8 cellular contexts compared by ENCODE assay signal in the genomic region with DNA sequence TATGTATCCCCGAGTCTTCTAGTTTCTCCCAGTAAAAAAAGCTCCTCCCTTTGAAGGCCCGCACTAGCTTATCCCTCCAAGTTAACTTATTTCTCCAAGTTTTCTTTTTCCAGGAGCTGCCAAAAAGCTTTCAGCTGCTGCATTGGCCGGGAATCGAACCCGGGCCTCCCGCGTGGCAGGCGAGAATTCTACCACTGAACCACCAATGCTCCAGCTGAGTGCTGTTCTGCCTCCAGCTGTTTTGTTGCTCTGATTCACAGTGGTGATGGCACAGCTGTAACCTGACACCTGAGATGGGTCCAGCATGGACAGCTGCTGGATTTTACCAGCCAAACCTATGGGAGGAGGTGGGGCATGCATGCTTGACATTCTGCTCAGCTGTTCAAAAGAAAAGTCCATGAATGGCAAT. TPM values are rescaled to one million over a fixed set of nuclear protein-coding genes. Genes with fewer than 3 reads are reported as not detected.
DNase-seq lines count a peak whose midpoint lies in the region; ATAC-seq and TF ChIP-seq lines count a peak whose summit lies in the region.

No MANE protein-coding gene starts in this region.

- H2AFZ ChIP-seq in mammary epithelial cell (ENCODE audit: low read depth, low read length), result no peak overlapping the region

- ATAC-seq in lung (ENCODE audit: insufficient read depth, low FRiP score) (no peak), HG02884 (IDR thresholded peaks at IDR 0.05; ENCODE audit: unreplicated experiment) (no peak)
- no peak for ATAC-seq in activated naive CD8-positive, alpha-beta T cell treated with anti-CD3 and anti-CD28 coated beads, Interleukin-2, amount 50 U/mL, for 24 hours

- H3K79me2 ChIP-seq in mammary epithelial cell (ENCODE audit: insufficient read depth, low read length), result no peaks in the 10 kb centered on the region

- H3K4me3 Mint-ChIP-seq in activated naive CD8-positive, alpha-beta T cell treated with anti-CD3 and anti-CD28 coated beads, Interleukin-2, amount 50 U/mL, for 24 hours, result no peak overlapping the region

- peaks cover 18% of the 10 kb centered on the region for H3K36me3 ChIP-seq in MG63
- peaks cover 13% of the 10 kb centered on the region for H3K36me3 ChIP-seq in mammary epithelial cell (ENCODE audit: insufficient read depth, low read length)
- H3K36me3 ChIP-seq in lung (ENCODE audit: control insufficient read depth in 2 of 2, insufficient read depth in 2 of 2, low read length in 2 of 2), result peaks cover 14 to 51% of the 10 kb centered on the region in 2 donors

- H3K27me3 ChIP-seq in MG63, result no peaks in the 10 kb centered on the region
- H3K27me3 ChIP-seq in mammary epithelial cell (ENCODE audit: insufficient read depth, low read length), result no peaks in the 10 kb centered on the region
- no peaks in the 10 kb centered on the region for H3K27me3 ChIP-seq in lung (ENCODE audit: control insufficient read depth, insufficient read depth)

- dilution Hi-C loops in mammary epithelial cell (cut with HindIII; ENCODE audit: low sequenced_read_pairs), result loop anchor here (5.0 kb wide), 1 partner anchor 67 kb away; no protein-coding TSS in a partner anchor

- H3K9me3 Mint-ChIP-seq in activated naive CD8-positive, alpha-beta T cell treated with anti-CD3 and anti-CD28 coated beads, Interleukin-2, amount 50 U/mL, for 24 hours, result no peaks in the 10 kb centered on the region

- no peaks in the 10 kb centered on the region for H3K27me3 Mint-ChIP-seq in activated naive CD8-positive, alpha-beta T cell treated with anti-CD3 and anti-CD28 coated beads, Interleukin-2, amount 50 U/mL, for 24 hours

- H3K9ac ChIP-seq in mammary epithelial cell (ENCODE audit: insufficient read depth, low read length), result no peak overlapping the region

- no peaks in the 10 kb centered on the region for H3K4me1 Mint-ChIP-seq in activated naive CD8-positive, alpha-beta T cell treated with anti-CD3 and anti-CD28 coated beads, Interleukin-2, amount 50 U/mL, for 24 hours

- intact Hi-C loops in mammary epithelial cell (cut with micrococcal nuclease), result loop anchor here (10.0 kb wide), 3 partner anchors 204 to 384 kb away; a partner anchor contains a TSS

- H3K4me1 ChIP-seq in mammary epithelial cell (ENCODE audit: insufficient read depth, low read length), result peaks cover 8% of the 10 kb centered on the region
- no peaks in the 10 kb centered on the region for H3K4me1 ChIP-seq in lung (ENCODE audit: control insufficient read depth in 2 of 2, insufficient read depth in 2 of 2, low read length in 2 of 2)

- H3K9me3 ChIP-seq in MG63 (no peaks in the 10 kb centered on the region), mammary epithelial cell (replicated peaks; ENCODE audit: insufficient read depth, low read length) (no peaks in the 10 kb centered on the region), lung (ENCODE audit: control insufficient read depth in 2 of 2, insufficient read depth in 1 of 2, low read length in 1 of 2) (no peaks in the 10 kb centered on the region)

- H3K27ac ChIP-seq in mammary epithelial cell (ENCODE audit: insufficient read depth, low read depth, low read length) (no peak overlapping the region), lung (ENCODE audit: low read depth in 1 of 2, low read length in 1 of 2) (no peak overlapping the region)

- H3K4me3 ChIP-seq in MG63, result no peak overlapping the region
- no peak overlapping the region for H3K4me3 ChIP-seq in mammary epithelial cell (replicated peaks in 1 of 3; ENCODE audit: insufficient read depth in 1 of 3, low read depth in 2 of 3, low read length in 3 of 3)
- H3K4me3 ChIP-seq in lung, result no peak overlapping the region

- no peak overlapping the region for H3K27ac Mint-ChIP-seq in activated naive CD8-positive, alpha-beta T cell treated with anti-CD3 and anti-CD28 coated beads, Interleukin-2, amount 50 U/mL, for 24 hours

- in situ Hi-C loops in mammary epithelial cell (cut with MboI; ENCODE audit: low sequenced_read_pairs in 2 of 2), result loop anchor here in 1 of 2 donors (25.0 kb wide), 1 partner anchor 583 kb away; a partner anchor contains a TSS

- CTCF ChIA-PET in mammary epithelial cell (lab: Charles Lee; ENCODE audit: low non-redundant PET), result interaction anchor here (0.6 kb wide), 1 partner anchor 15 kb away, joined by 3 read pairs; no protein-coding TSS in a partner anchor

- peak; percentile 62 for DNase-seq in AG09319 (ENCODE audit: extremely low read depth, low read depth)
- peak; percentile 78 for DNase-seq in MG63
- peak; percentile 88 for DNase-seq in mammary epithelial cell
- DNase-seq in lung (ENCODE audit: low spot score), result peak; percentile 40
- DNase-seq in activated naive CD8-positive, alpha-beta T cell treated with anti-CD3 and anti-CD28 coated beads, Interleukin-2, amount 50 U/mL, for 24 hours, result no peak
- DNase-seq in activated T-cell treated with anti-CD3 and anti-CD28 coated beads, Interleukin-2, amount 50 U/mL, for 1 hour, result no peak
- no peak for DNase-seq in NCI-H446 (lab: John Stamatoyannopoulos, UW)

- TF ChIP-seq CTCF in AG09319 (IDR thresholded peaks at IDR 0.05; ENCODE audit: low read depth, low read length), result no peak
- TF ChIP-seq CTCF in mammary epithelial cell (conservative IDR thresholded peaks at IDR 0.05 in 1 of 2, IDR thresholded peaks at IDR 0.05 in 1 of 2; ENCODE audit: extremely low read depth in 1 of 2, insufficient read depth in 1 of 2, low read depth in 1 of 2, low read length in 2 of 2), result no peak
- TF ChIP-seq CTCF in lung (IDR thresholded peaks at IDR 0.05; ENCODE audit: control extremely low read depth, extremely low read depth), result no peak

- H4K20me1 ChIP-seq in mammary epithelial cell (ENCODE audit: insufficient read depth, low read length), result no peaks in the 10 kb centered on the region

- H3K36me3 Mint-ChIP-seq in activated naive CD8-positive, alpha-beta T cell treated with anti-CD3 and anti-CD28 coated beads, Interleukin-2, amount 50 U/mL, for 24 hours (ENCODE audit: low read depth), result peaks cover 44% of the 10 kb centered on the region

- no TSS peak for BruUV-seq in mammary epithelial cell (replicated peaks; lab: Mats Ljungman, UMichigan)

- H3K4me2 ChIP-seq in mammary epithelial cell (ENCODE audit: insufficient read depth, low read depth, low read length), result no peak overlapping the region

- 5% methylated on average over 8 of the region's 8 CpGs for WGBS in mammary epithelial cell (ENCODE audit: low coverage, missing lambda C conversion rate)
- whole genome bisulfite sequencing in lung, 2 donors, result 61 to 78% methylated on average over 8 of the region's 8 CpGs

RNA-seq across cellular contexts. Expression of a gene that starts 22.1 kb away (rescaled TPM):
- total RNA-seq in MG63 (2014; rRNA removed; shearing (Covaris generic); ENCODE audit: low replicate concordance), result 8.9 and 15.4 TPM in 2 replicates
- total RNA-seq in mammary epithelial cell (10 to 100 TPM; 29.5 to 39.5 TPM), lung (10 to 100 TPM; 27.6 to 54.6 TPM)
- polyA plus RNA-seq in mammary epithelial cell (42.2 TPM), lung (10 to 100 TPM; 47.2 to 60.8 TPM)
- 84.3 TPM for polyA minus RNA-seq in mammary epithelial cell

Comparison
In these comparisons a context has a peak if more than half of its experiments do, and no peak if none do; other contexts are left out.
1. DNase-seq: peak in AG09319 (single experiment), MG63 (single experiment), mammary epithelial cell (single experiment) and lung (single experiment); none in activated naive CD8-positive, alpha-beta T cell treated with anti-CD3 and anti-CD28 coated beads, Interleukin-2, amount 50 U/mL, for 24 hours (single experiment), activated T-cell treated with anti-CD3 and anti-CD28 coated beads, Interleukin-2, amount 50 U/mL, for 1 hour (single experiment) and NCI-H446 (0 of 2).